1 cellular context compared by ENCODE assay signal in genomic region chr11:72080326-72081183, GRCh38.
TF ChIP-seq lines count a peak whose summit lies in the region.

Gene LRRC51 (plus strand): TSS chr11:72080850. CDS start chr11:72089084, 8,234 bp downstream.
Gene NUMA1 (minus strand): TSS chr11:72080542. CDS start chr11:72035943, 44,599 bp downstream.

TF ChIP-seq in liver, 16 proteins besides CTCF, POLR2A, EP300 and RAD21 (continued from another document):
- TF ChIP-seq SP1 (IDR thresholded peaks at IDR 0.05) (peak; percentile 78), GABPA (IDR thresholded peaks at IDR 0.05 in 1 of 2, conservative IDR thresholded peaks at IDR 0.05 in 1 of 2) (peak; percentile 70 to 94), RXRA (IDR thresholded peaks at IDR 0.05) (peak; percentile 22 to 58), EGR1 (IDR thresholded peaks at IDR 0.05; ENCODE audit: low read depth in 2 of 2) (no peak), JUND (IDR thresholded peaks at IDR 0.05) (peak; percentile 38 to 59), YY1 (IDR thresholded peaks at IDR 0.05) (peak; percentile 97), TAF1 (conservative IDR thresholded peaks at IDR 0.05) (peak; percentile 16), ATF3 (IDR thresholded peaks at IDR 0.05) (peak; percentile 44)
